ENCODE assay signal across 11 cellular contexts in the genomic region with DNA sequence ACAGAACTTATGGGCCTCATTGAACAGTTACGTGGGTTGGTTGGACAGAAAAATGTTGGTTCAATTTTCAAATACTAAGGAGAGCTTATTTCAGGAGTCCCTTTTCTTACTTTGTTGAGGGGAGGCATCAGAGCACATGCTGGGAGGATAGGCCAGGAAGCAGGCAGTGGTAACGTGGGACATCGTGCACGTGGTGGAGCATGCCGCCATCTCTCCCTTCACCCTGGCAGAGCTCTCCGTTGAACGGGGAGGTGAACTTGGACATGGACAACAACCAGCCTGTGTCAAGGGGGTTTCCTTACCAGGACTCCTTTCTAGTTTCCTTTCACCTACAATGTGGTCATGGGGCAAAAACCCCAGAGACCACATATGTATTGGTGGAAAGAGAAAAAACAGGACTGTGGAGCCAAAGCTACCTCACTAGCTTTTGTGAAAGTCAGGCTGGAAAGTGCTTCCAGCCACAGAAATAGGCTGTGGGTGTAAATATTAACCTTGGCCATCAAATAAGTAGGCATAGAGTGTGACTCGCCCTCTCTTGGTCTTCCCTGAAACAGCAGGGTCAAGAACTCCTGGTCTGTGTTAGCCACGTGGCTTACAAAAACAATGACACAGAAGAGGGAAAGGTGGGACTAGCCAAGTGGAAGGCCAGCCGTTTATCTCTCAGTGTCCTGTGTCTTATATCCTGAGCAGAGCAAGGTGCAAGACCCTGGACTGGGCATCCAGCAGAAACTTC. TPM values are rescaled to one million over a fixed set of nuclear protein-coding genes. Genes with fewer than 3 reads are reported as not detected.
DNase-seq lines count a peak whose midpoint lies in the region; ATAC-seq and TF ChIP-seq lines count a peak whose summit lies in the region.
"Had no signal": no experiment of that assay in that cellular context is flagged by ENCODE, and none has a peak within 500 bp of the region (broad histone marks: within the 10 kb centered on the region; RNA-seq: fewer than 3 reads in every experiment).

No MANE protein-coding gene starts in this region.

- peak overlapping the region; percentile 68 for H3K27ac Mint-ChIP-seq in activated naive CD8-positive, alpha-beta T cell treated with anti-CD3 and anti-CD28 coated beads, Interleukin-2, amount 50 U/mL, for 24 hours

- H3K4me1 Mint-ChIP-seq in activated naive CD8-positive, alpha-beta T cell treated with anti-CD3 and anti-CD28 coated beads, Interleukin-2, amount 50 U/mL, for 24 hours: peaks cover 11% of the 10 kb centered on the region

- TF ChIP-seq CTCF in HFF-Myc (IDR thresholded peaks at IDR 0.05; ENCODE audit: low read depth, low read length, missing control alignments) (peak; percentile 16), kidney epithelial cell (IDR thresholded peaks at IDR 0.05; ENCODE audit: insufficient read depth, low read length, poor library complexity, severe bottlenecking) (peak; percentile 49)

- no peaks in the 10 kb centered on the region for H3K9me3 Mint-ChIP-seq in activated naive CD8-positive, alpha-beta T cell treated with anti-CD3 and anti-CD28 coated beads, Interleukin-2, amount 50 U/mL, for 24 hours

- no peak overlapping the region for H3K4me3 Mint-ChIP-seq in activated naive CD8-positive, alpha-beta T cell treated with anti-CD3 and anti-CD28 coated beads, Interleukin-2, amount 50 U/mL, for 24 hours

- peak; percentile 51 for DNase-seq in AG08395 (ENCODE audit: low spot score)
- no peak for DNase-seq in HFF-Myc (ENCODE audit: extremely low read depth, low read depth)
- DNase-seq in activated naive CD8-positive, alpha-beta T cell treated with anti-CD3 and anti-CD28 coated beads, Interleukin-2, amount 50 U/mL, for 24 hours: no peak
- DNase-seq in kidney epithelial cell (ENCODE audit: low read depth): peak; percentile 80
- DNase-seq in islet precursor cell: no peak
- no peak for DNase-seq in CD1c-positive myeloid dendritic cell (ENCODE audit: extremely low spot score)
- DNase-seq: body of pancreas, DMS 273 treated with DMSO at 0.1 percent for 48 hours, SIG-M5 had no signal

- no peaks in the 10 kb centered on the region for H3K27me3 Mint-ChIP-seq in activated naive CD8-positive, alpha-beta T cell treated with anti-CD3 and anti-CD28 coated beads, Interleukin-2, amount 50 U/mL, for 24 hours

- no peak overlapping the region for H3K4me3 ChIP-seq in HFF-Myc (replicated peaks; ENCODE audit: low read depth, low read length)
- H3K4me3 ChIP-seq in kidney epithelial cell (ENCODE audit: low read depth, low read length): no peak overlapping the region
- H3K4me3 ChIP-seq: body of pancreas had no signal

- H3K36me3 Mint-ChIP-seq in activated naive CD8-positive, alpha-beta T cell treated with anti-CD3 and anti-CD28 coated beads, Interleukin-2, amount 50 U/mL, for 24 hours (ENCODE audit: low read depth): peaks cover 58% of the 10 kb centered on the region

- peaks cover 5% of the 10 kb centered on the region for H3K36me3 ChIP-seq in kidney epithelial cell (ENCODE audit: control insufficient read depth, insufficient read depth, low read length)

- no peaks in the 10 kb centered on the region for H3K27me3 ChIP-seq in kidney epithelial cell (ENCODE audit: control insufficient read depth, insufficient read depth, low read length)
- H3K27me3 ChIP-seq: body of pancreas had no signal

- peak; percentile 47 for ATAC-seq in activated naive CD8-positive, alpha-beta T cell treated with anti-CD3 and anti-CD28 coated beads, Interleukin-2, amount 50 U/mL, for 24 hours
- ATAC-seq in GM19324 (IDR thresholded peaks at IDR 0.05; ENCODE audit: low FRiP score, unreplicated experiment) (no peak), GM18870 (IDR thresholded peaks at IDR 0.05; ENCODE audit: unreplicated experiment) (no peak)
- ATAC-seq: body of pancreas had no signal

RNA-seq across cellular contexts. Expression of a gene that starts 14.4 kb away (rescaled TPM):
- total RNA-seq in kidney epithelial cell: 47.0 and 55.4 TPM in 2 replicates

RNA-seq across cellular contexts. Expression of a gene that starts 14.9 kb away (rescaled TPM):
- total RNA-seq in kidney epithelial cell: 7.4 and 11.4 TPM in 2 replicates

RNA-seq across cellular contexts. Expression of a gene that starts 24.1 kb away (rescaled TPM):
- 1,562 and 1,717 TPM in 2 replicates for total RNA-seq in kidney epithelial cell

RNA-seq across cellular contexts. Expression of a gene that starts 43.1 kb away (rescaled TPM):
- total RNA-seq in kidney epithelial cell: 40.3 and 45.7 TPM in 2 replicates

RNA-seq across cellular contexts. Expression of a gene that starts 43.4 kb away (rescaled TPM):
- total RNA-seq in kidney epithelial cell: 23.8 and 29.0 TPM in 2 replicates

Comparison
In these comparisons a context has a peak if more than half of its experiments do, and no peak if none do; other contexts are left out.
1. DNase-seq: peak in AG08395 (single experiment) and kidney epithelial cell (single experiment); none in HFF-Myc (single experiment), activated naive CD8-positive, alpha-beta T cell treated with anti-CD3 and anti-CD28 coated beads, Interleukin-2, amount 50 U/mL, for 24 hours (single experiment), islet precursor cell (single experiment) and CD1c-positive myeloid dendritic cell (single experiment).